ENCODE assay signal across 27 cellular contexts in the genomic region with DNA sequence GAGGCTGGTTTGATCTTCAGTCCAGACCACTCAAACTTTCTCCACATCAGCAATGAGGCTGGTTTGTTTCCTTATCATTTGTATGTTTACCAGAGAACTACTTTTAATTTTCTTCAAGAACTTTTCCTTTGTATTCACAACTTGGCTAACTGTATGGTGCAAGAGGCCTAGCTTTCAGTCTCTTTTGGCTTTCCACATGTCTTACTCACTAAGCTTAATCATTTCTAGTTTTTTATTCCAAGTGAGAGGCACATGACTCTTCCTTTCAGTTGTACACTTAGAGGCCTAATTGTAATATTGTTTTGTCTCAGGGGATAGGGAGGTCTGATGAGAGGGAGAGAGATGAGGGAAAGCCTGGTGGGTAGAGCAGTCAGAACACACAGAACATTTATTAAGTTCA.
"Had no signal": no experiment of that assay in that cellular context is flagged by ENCODE, and none has a peak within 500 bp of the region (broad histone marks: within the 10 kb centered on the region; RNA-seq: fewer than 3 reads in every experiment).

No MANE protein-coding gene starts in this region.

- H3K27me3 ChIP-seq: adrenal gland, hepatocyte, testis, uterus had no signal

- H3K4me2 ChIP-seq: hepatocyte, smooth muscle cell had no signal

- ATAC-seq: activated CD4-positive, alpha-beta T cell treated with anti-CD3 and anti-CD28 coated beads for 36 hours; left ventricle myocardium superior; sciatic nerve; stimulated activated naive B cell treated with anti-CD40 and anti-IgM and Interleukin-4, amounts not matched to agents 10 μg/mL and 1 μg/mL and 100 μg/mL, for 72 hours; WTC11 had no signal

- H3K4me3 ChIP-seq: adrenal gland, hepatocyte, smooth muscle cell, testis, uterus had no signal

- H3K4me1 ChIP-seq: adrenal gland, testis, uterus had no signal

- H3K27ac ChIP-seq: adrenal gland, epithelial cell of prostate, hepatocyte, testis, uterus had no signal

- H3K79me2 ChIP-seq: hepatocyte had no signal

- H2AFZ ChIP-seq: hepatocyte had no signal

- DNase-seq: activated CD4-positive, alpha-beta T cell treated with anti-CD3 and anti-CD28 coated beads for 36 hours; activated CD4-positive, alpha-beta T cell treated with anti-CD3 and anti-CD28 coated beads, Interleukin-2, amount 50 U/mL, for 4 hours; activated CD8-positive, alpha-beta memory T cell treated with anti-CD3 and anti-CD28 coated beads for 24 hours; activated CD8-positive, alpha-beta memory T cell treated with anti-CD3 and anti-CD28 coated beads, Interleukin-2, amount 50 U/mL, for 4 hours; activated naive CD4-positive, alpha-beta T cell; activated T-cell treated with anti-CD3 and anti-CD28 coated beads, Interleukin-2, amount 50 U/mL, for 24 hours; adrenal gland; cerebellar nuclear complex; cortex of kidney; foreskin melanocyte; glutamatergic neuron; left ventricle myocardium superior; mammary epithelial cell; nephron progenitor cell; nucleus accumbens; stimulated activated CD4-positive, alpha-beta T cell treated with anti-CD3 and anti-CD28 coated beads, Interleukin-2, amount 100 ng/mL, for 48 hours; stimulated activated CD8-positive, alpha-beta memory T cell treated with anti-CD3 and anti-CD28 coated beads, Interleukin-4, amount 100 ng/mL, for 48 hours; stimulated activated naive B cell treated with anti-CD40 and anti-IgM and Interleukin-4, amounts not matched to agents 10 μg/mL and 1 μg/mL and 100 μg/mL, for 72 hours; T-helper 9 cell; testis; trophoblast cell; uterus had no signal

- H3K9me3 ChIP-seq: adrenal gland, testis, uterus had no signal

- H3K36me3 ChIP-seq: adrenal gland, uterus had no signal
